In genomic region chr2:45651415-45652089, GRCh38 we compare ENCODE assay signal across 8 cellular contexts. TPM values are rescaled to one million over a fixed set of nuclear protein-coding genes. Genes with fewer than 3 reads are reported as not detected.
A peak's percentile ranks its signal among the peaks of the same experiment; 100 is the strongest.
DNase-seq lines count a peak whose midpoint lies in the region; ATAC-seq, FAIRE-seq and TF ChIP-seq lines count a peak whose summit lies in the region.

Gene PRKCE, plus strand, starts transcription at chr2:45651675.

- H3K27ac ChIP-seq in GM12878 (ENCODE audit: control insufficient read depth, insufficient read depth) = peak within 1 kb of the TSS; percentile 91
- no peak within 1 kb of the TSS for H3K27ac ChIP-seq in iPS DF 6.9 (ENCODE audit: low read length)

- peak; percentile 18 for ATAC-seq in GM18907 (IDR thresholded peaks at IDR 0.05; ENCODE audit: unreplicated experiment)
- peak; percentile 12 for ATAC-seq in HG03196 (IDR thresholded peaks at IDR 0.05; ENCODE audit: unreplicated experiment)
- ATAC-seq in T-helper 17 cell = peak; percentile 18
- ATAC-seq in GM12878 = peak; percentile 36

- H3K27me3 ChIP-seq in GM12878 (replicated peaks in 1 of 2; ENCODE audit: control insufficient read depth in 2 of 2, insufficient read depth in 2 of 2, low read length in 1 of 2) (no peaks in the 10 kb centered on the region), iPS DF 6.9 (ENCODE audit: control insufficient read depth, insufficient read depth, low read length) (peaks cover 33% of the 10 kb centered on the region)

- intact Hi-C loops in GM12878 (cut with micrococcal nuclease; ENCODE audit: unreplicated experiment) = loop anchor here (1.0 to 5.0 kb wide), 4 partner anchors 41 to 185 kb away; no protein-coding TSS in a partner anchor

- TF ChIP-seq CTCF in AG04449 (IDR thresholded peaks at IDR 0.05; ENCODE audit: insufficient read depth, low read length, missing control alignments) (no peak), GM12878 (IDR thresholded peaks at IDR 0.05 in 2 of 3, conservative IDR thresholded peaks at IDR 0.05 in 1 of 3; ENCODE audit: control insufficient read depth in 2 of 3, extremely low read depth in 1 of 3, insufficient read depth in 1 of 3, low read depth in 3 of 3, low read length in 3 of 3) (no peak; a peak in 1 of 6 replicates)

- H3K36me3 Mint-ChIP-seq in T-helper 17 cell (ENCODE audit: low read depth) = peaks cover 5% of the 10 kb centered on the region

- H3K27ac Mint-ChIP-seq in T-helper 17 cell = peak within 1 kb of the TSS; percentile 86

- no peak for TF ChIP-seq POLR2A in GM12878 (IDR thresholded peaks at IDR 0.05; ENCODE audit: low read depth, low read length)

- WGBS in GM12878 (ENCODE audit: insufficient coverage, insufficient replicate concordance, low lambda C conversion rate, missing lambda C conversion rate) = 1% methylated on average over 43 of the region's 66 CpGs
- no CpG with 5 or more reads among the region's 66 CpGs for WGBS in iPS DF 6.9 (ENCODE audit: insufficient coverage, insufficient read length)

- peak within 1 kb of the TSS; percentile 88 for H3K9ac ChIP-seq in GM12878 (ENCODE audit: control insufficient read depth, insufficient read depth, low read length)

- no peak for DNase-seq in AG04449 (ENCODE audit: low read depth, low spot score)
- DNase-seq in T-helper 17 cell = peak; percentile 12 to 17 (median 16)
- DNase-seq in GM12878 (ENCODE audit: low read depth, low spot score) = no peak
- no peak for DNase-seq in iPS DF 6.9 (ENCODE audit: low read depth, low spot score)
- peak; percentile 73 for DNase-seq in retina
- no peak for DNase-seq in SK-N-DZ (ENCODE audit: low spot score)

- peak within 1 kb of the TSS; percentile 92 for H3K4me3 Mint-ChIP-seq in T-helper 17 cell

- no peaks in the 10 kb centered on the region for H3K27me3 Mint-ChIP-seq in T-helper 17 cell

- H3K36me3 ChIP-seq in GM12878 (ENCODE audit: control insufficient read depth in 2 of 2, insufficient read depth in 2 of 2, low read length in 1 of 2) = peaks cover 0 to 2% of the 10 kb centered on the region in 2 experiments; a peak in 1 of 4 replicates
- no peaks in the 10 kb centered on the region for H3K36me3 ChIP-seq in iPS DF 6.9 (ENCODE audit: control insufficient read depth, insufficient read depth, low read length)

- H2AFZ ChIP-seq in GM12878 (ENCODE audit: control insufficient read depth, low read depth, low read length) = peak within 1 kb of the TSS; percentile 81

- CTCF ChIA-PET in AG04449 (lab: Yijun Ruan, JAX) (interaction anchor here (1.3 to 5.9 kb wide), 4 partner anchors 10 to 286 kb away, joined by 3 to 53 read pairs (median 29); no protein-coding TSS in a partner anchor), GM12878 (lab: Yijun Ruan, JAX) (interaction anchor here (0.6 to 8.2 kb wide), 9 partner anchors 9 to 284 kb away, joined by 3 to 98 read pairs (median 4); no protein-coding TSS in a partner anchor)

- no peaks in the 10 kb centered on the region for H4K20me1 ChIP-seq in GM12878 (ENCODE audit: control insufficient read depth, insufficient read depth)

- no peak for TF ChIP-seq EP300 in GM12878 (IDR thresholded peaks at IDR 0.05; ENCODE audit: borderline replicate concordance in 1 of 2, control insufficient read depth in 1 of 2, low read depth in 2 of 2, low read length in 2 of 2)

- SMC1A ChIA-PET in GM12878 (lab: Charles Lee; ENCODE audit: uncharacterized antibody, unreplicated experiment) = interaction anchor here (0.7 to 8.8 kb wide), 10 partner anchors 12 to 284 kb away, joined by 3 to 110 read pairs (median 24); no protein-coding TSS in a partner anchor

- peaks cover 44% of the 10 kb centered on the region for H3K79me2 ChIP-seq in GM12878 (ENCODE audit: control insufficient read depth, insufficient read depth, low read length)

- H3K9me3 ChIP-seq in T-helper 17 cell (ENCODE audit: control insufficient read depth, low read length, poor library complexity, severe bottlenecking) (no peaks in the 10 kb centered on the region), GM12878 (replicated peaks; ENCODE audit: control insufficient read depth, insufficient read depth, low read length) (no peaks in the 10 kb centered on the region; the same call in 2 of the 3 replicates), iPS DF 6.9 (ENCODE audit: control insufficient read depth, insufficient read depth, low read length) (no peaks in the 10 kb centered on the region)

- peaks cover 27% of the 10 kb centered on the region for H3K4me1 Mint-ChIP-seq in T-helper 17 cell

- no peak for FAIRE-seq in GM12878 (lab: Jason Lieb, UNC)

- H3K4me1 ChIP-seq in GM12878 (ENCODE audit: control insufficient read depth, insufficient read depth, low read length) = no peaks in the 10 kb centered on the region
- no peaks in the 10 kb centered on the region for H3K4me1 ChIP-seq in iPS DF 6.9 (ENCODE audit: control insufficient read depth, insufficient read depth, low read length)

- no TSS peak for BruUV-seq in GM12878 (replicated peaks; lab: Mats Ljungman, UMichigan)

- TF ChIP-seq RAD21 in GM12878 (IDR thresholded peaks at IDR 0.05; ENCODE audit: insufficient read depth, low read depth, low read length) = 0 out of 2 replicates have a peak, but pooled peaks have one; percentile 12

- H3K4me2 ChIP-seq in GM12878 (ENCODE audit: control insufficient read depth, insufficient read depth) = peak within 1 kb of the TSS; percentile 85

- RAD21 ChIA-PET in GM12878 (lab: Charles Lee; ENCODE audit: unreplicated experiment) = interaction anchor here (1.0 to 6.1 kb wide), 14 partner anchors 9 to 284 kb away, joined by 3 to 79 read pairs (median 6); no protein-coding TSS in a partner anchor

- peak within 1 kb of the TSS; percentile 80 for H3K4me3 ChIP-seq in AG04449 (ENCODE audit: low read depth, low read length)
- peak within 1 kb of the TSS; percentile 97 for H3K4me3 ChIP-seq in GM12878
- peak within 1 kb of the TSS; percentile 63; the same call in 1 of the 2 replicates for H3K4me3 ChIP-seq in iPS DF 6.9 (ENCODE audit: low read length)

- in situ Hi-C loops in GM12878 (cut with MboI) = loop anchor here (5.0 kb wide), 1 partner anchor 76 kb away; no protein-coding TSS in a partner anchor

- POLR2A ChIA-PET in AG04449 (lab: Yijun Ruan, JAX) = interaction anchor here (1.0 to 1.5 kb wide), 2 partner anchors 105 to 341 kb away, joined by 3 to 4 read pairs; no protein-coding TSS in a partner anchor
- POLR2A ChIA-PET in GM12878 (lab: Charles Lee) = interaction anchor here (0.6 to 5.6 kb wide), 7 partner anchors 13 to 397 kb away, joined by 3 to 51 read pairs (median 4); no protein-coding TSS in a partner anchor

TF ChIP-seq in GM12878, 131 proteins besides CTCF, POLR2A, EP300 and RAD21 (continues in another document):
- TF ChIP-seq SMAD5 (IDR thresholded peaks at IDR 0.05; ENCODE audit: low read depth) (no peak), ZNF217 (IDR thresholded peaks at IDR 0.05) (no peak), GABPA (IDR thresholded peaks at IDR 0.05; ENCODE audit: low read depth) (no peak), ZNF622 (IDR thresholded peaks at IDR 0.05) (no peak), HCFC1 (IDR thresholded peaks at IDR 0.05; ENCODE audit: low read length) (no peak), ZNF274 (IDR thresholded peaks at IDR 0.05; ENCODE audit: insufficient read depth, insufficient read length) (no peak), RFX5 (IDR thresholded peaks at IDR 0.05; ENCODE audit: low read depth, low read length) (no peak), ATF3 (IDR thresholded peaks at IDR 0.05; ENCODE audit: borderline replicate concordance, extremely low read depth, low read depth, low read length) (no peak)
- TF ChIP-seq, protein P1, sequence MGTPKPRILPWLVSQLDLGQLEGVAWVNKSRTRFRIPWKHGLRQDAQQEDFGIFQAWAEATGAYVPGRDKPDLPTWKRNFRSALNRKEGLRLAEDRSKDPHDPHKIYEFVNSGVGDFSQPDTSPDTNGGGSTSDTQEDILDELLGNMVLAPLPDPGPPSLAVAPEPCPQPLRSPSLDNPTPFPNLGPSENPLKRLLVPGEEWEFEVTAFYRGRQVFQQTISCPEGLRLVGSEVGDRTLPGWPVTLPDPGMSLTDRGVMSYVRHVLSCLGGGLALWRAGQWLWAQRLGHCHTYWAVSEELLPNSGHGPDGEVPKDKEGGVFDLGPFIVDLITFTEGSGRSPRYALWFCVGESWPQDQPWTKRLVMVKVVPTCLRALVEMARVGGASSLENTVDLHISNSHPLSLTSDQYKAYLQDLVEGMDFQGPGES (IDR thresholded peaks at IDR 0.05) = no peak

RNA-seq across cellular contexts. Expression of gene PRKCE, which starts in this region (rescaled TPM):
- total RNA-seq in T-helper 17 cell (10 to 100 TPM; 17.6 to 23.7 TPM), GM12878 (2014; rRNA removed) (15.4 and 15.6 TPM in 2 replicates), GM12878 (2014; rRNA removed; fragmentation: Illumina TruSeq; extraction: Trizol) (12.7 and 13.5 TPM in 2 replicates), GM12878 (2021) (28.2 and 30.8 TPM in 2 replicates)
- total RNA-seq in GM12878 (2013; cell fraction: nucleolus; rRNA removed) = 80.0 and 82.5 TPM in 2 replicates
- polyA plus RNA-seq in GM12878 (2011; ENCODE audit: low read depth) = 4.6 TPM
- polyA plus RNA-seq in GM12878 (2011; rRNA removed) (6.4 and 6.7 TPM in 2 replicates), GM12878 (2014; fragmentation: Illumina TruSeq; extraction: Trizol) (8.3 and 11.2 TPM in 2 replicates), GM12878 (2014; fragmentation: Nextera tagmentation; extraction: Ambion mirVana) (1 to 10 TPM; 2.6 to 3.0 TPM), GM12878 (2014; rRNA removed) (10.9 TPM in 2 replicates), GM12878 (2016; fragmentation: Nextera tagmentation; extraction: Ambion mirVana) (10 to 100 TPM; 11.7 to 20.5 TPM)
- 5.0 and 5.4 TPM in 2 replicates for polyA plus RNA-seq in GM12878 (2011; cell fraction: cytosol; rRNA removed)
- 12.7 and 14.2 TPM in 2 replicates for polyA plus RNA-seq in GM12878 (2011; cell fraction: nucleus; rRNA removed)
- polyA plus RNA-seq in GM12878 (2012) = 6.2 and 7.3 TPM in 2 replicates
- 25.6 and 28.1 TPM in 2 replicates for polyA minus RNA-seq in GM12878 (2011; rRNA and poly(A)+ RNA removed)
- polyA minus RNA-seq in GM12878 (2011; cell fraction: cytosol; rRNA and poly(A)+ RNA removed) = 8.9 and 12.7 TPM in 2 replicates
- 49.2 and 86.5 TPM in 2 replicates for polyA minus RNA-seq in GM12878 (2011; cell fraction: nucleus; rRNA and poly(A)+ RNA removed)
- polyA plus RNA-seq in SK-N-DZ (2014; cell fraction: cytosol; rRNA removed) = 7.0 and 8.8 TPM in 2 replicates
- polyA plus RNA-seq in SK-N-DZ (2014; cell fraction: nucleus; rRNA removed) = 5.8 and 9.9 TPM in 2 replicates

Comparison
In these comparisons a context has a peak if more than half of its experiments do, and no peak if none do; other contexts are left out.
1. DNase-seq: peak in T-helper 17 cell (3 of 3) and retina (single experiment); none in AG04449 (single experiment), GM12878 (single experiment), iPS DF 6.9 (single experiment) and SK-N-DZ (single experiment).
2. Peak in every context shown above with its lines, with median percentiles within 50 percentile points of each other: H3K4me3 ChIP-seq and ATAC-seq.